ENCODE assay signal across 19 cellular contexts in genomic region chr9:85534340-85534739, GRCh38.
DNase-seq lines count a peak whose midpoint lies in the region; ATAC-seq and TF ChIP-seq lines count a peak whose summit lies in the region.
"Had no signal": no experiment of that assay in that cellular context is flagged by ENCODE, and none has a peak within 500 bp of the region (broad histone marks: within the 10 kb centered on the region; RNA-seq: fewer than 3 reads in every experiment).

No MANE protein-coding gene starts in this region.

- peak; percentile 38 for ATAC-seq in Right ventricle myocardium superior (ENCODE audit: poor library complexity)
- peak; percentile 57 for ATAC-seq in naive thymus-derived CD4-positive, alpha-beta T cell

- no peak overlapping the region for H3K4me3 ChIP-seq in naive thymus-derived CD4-positive, alpha-beta T cell (ENCODE audit: low read length)
- no peak overlapping the region for H3K4me3 ChIP-seq in BE2C (ENCODE audit: low read depth, low read length)
- H3K4me3 ChIP-seq: GM23248, SK-N-MC had no signal

- POLR2A ChIA-PET in naive thymus-derived CD4-positive, alpha-beta T cell (lab: Charles Lee): no interaction called here

- no peak for TF ChIP-seq CTCF in BE2C (IDR thresholded peaks at IDR 0.05; ENCODE audit: low read depth, low read length)

- H3K36me3 Mint-ChIP-seq in naive thymus-derived CD4-positive, alpha-beta T cell: peaks cover 0 to 5% (median 0%) of the 10 kb centered on the region in 5 donors
- H3K36me3 Mint-ChIP-seq: CD4-positive, CD25-positive, alpha-beta regulatory T cell had no signal

- H3K4me1 ChIP-seq in naive thymus-derived CD4-positive, alpha-beta T cell (ENCODE audit: control insufficient read depth in 2 of 2, insufficient read depth in 2 of 2, low read length in 2 of 2): no peaks in the 10 kb centered on the region
- H3K4me1 ChIP-seq in BE2C: no peaks in the 10 kb centered on the region

- H3K27me3 ChIP-seq in naive thymus-derived CD4-positive, alpha-beta T cell (ENCODE audit: control insufficient read depth in 2 of 2, insufficient read depth in 2 of 2, low read length in 2 of 2): no peaks in the 10 kb centered on the region
- H3K27me3 ChIP-seq in BE2C: no peaks in the 10 kb centered on the region

- H3K4me1 Mint-ChIP-seq in naive thymus-derived CD4-positive, alpha-beta T cell: no peaks in the 10 kb centered on the region
- H3K4me1 Mint-ChIP-seq: CD4-positive, CD25-positive, alpha-beta regulatory T cell had no signal

- intact Hi-C loops in Right ventricle myocardium superior (cut with DNase I): no loop called here
- intact Hi-C loops in naive thymus-derived CD4-positive, alpha-beta T cell (cut with micrococcal nuclease): no loop called here

- no peaks in the 10 kb centered on the region for H3K36me3 ChIP-seq in naive thymus-derived CD4-positive, alpha-beta T cell (ENCODE audit: control insufficient read depth in 2 of 3, insufficient read depth in 3 of 3, low read length in 3 of 3)
- H3K36me3 ChIP-seq in BE2C: no peaks in the 10 kb centered on the region

- DNase-seq in NOMO-1 (lab: John Stamatoyannopoulos, UW; ENCODE audit: unreplicated experiment in 2 of 2) (peak; percentile 1), NOMO-1 treated with dmso at 0.1 percent for 144 hours (lab: John Stamatoyannopoulos, UW; ENCODE audit: unreplicated experiment) (no peak), Kasumi-1 (lab: John Stamatoyannopoulos, UW) (peak; percentile 15 to 38), Right ventricle myocardium superior (no peak), BE2C (no peak), DMS 273 treated with DMSO at 0.1 percent for 48 hours (lab: John Stamatoyannopoulos, UW) (no peak), NCI-H2029 (lab: John Stamatoyannopoulos, UW) (no peak)
- DNase-seq in naive thymus-derived CD4-positive, alpha-beta T cell: no peak
- DNase-seq: 8988T; CD4-positive, CD25-positive, alpha-beta regulatory T cell; DMS79 treated with DMSO at 0.1 percent for 48 hours; GM23248; NCI-H1105 treated with DMSO at 0.1 percent for 48 hours; NCI-H1930; NCI-H2171 treated with DMSO at 0.1 percent for 48 hours; NCI-H510A; OCI-M1 had no signal

- no peak overlapping the region for H3K4me3 Mint-ChIP-seq in naive thymus-derived CD4-positive, alpha-beta T cell
- H3K4me3 Mint-ChIP-seq: CD4-positive, CD25-positive, alpha-beta regulatory T cell had no signal

- no peaks in the 10 kb centered on the region for H3K9me3 ChIP-seq in naive thymus-derived CD4-positive, alpha-beta T cell (ENCODE audit: control insufficient read depth in 2 of 3, low read length in 3 of 3)
- no peaks in the 10 kb centered on the region for H3K9me3 ChIP-seq in BE2C

- no peak overlapping the region for H3K27ac ChIP-seq in naive thymus-derived CD4-positive, alpha-beta T cell (ENCODE audit: low read depth, low read length)
- H3K27ac ChIP-seq: GM23248, RWPE1, SK-N-MC had no signal

- peaks cover 0 to under 1% (median 0%) of the 10 kb centered on the region in 11 donors for H3K9me3 Mint-ChIP-seq in naive thymus-derived CD4-positive, alpha-beta T cell
- H3K9me3 Mint-ChIP-seq: CD4-positive, CD25-positive, alpha-beta regulatory T cell had no signal

- H3K27me3 Mint-ChIP-seq in naive thymus-derived CD4-positive, alpha-beta T cell: peaks cover 0 to under 1% (median 0%) of the 10 kb centered on the region in 5 donors
- H3K27me3 Mint-ChIP-seq: CD4-positive, CD25-positive, alpha-beta regulatory T cell had no signal

- CTCF ChIA-PET in naive thymus-derived CD4-positive, alpha-beta T cell (lab: Charles Lee): no interaction called here

- no peak overlapping the region for H3K27ac Mint-ChIP-seq in naive thymus-derived CD4-positive, alpha-beta T cell
- H3K27ac Mint-ChIP-seq: CD4-positive, CD25-positive, alpha-beta regulatory T cell had no signal

Comparison
In these comparisons a context has a peak if more than half of its experiments do, and no peak if none do; other contexts are left out.
1. DNase-seq: peak in NOMO-1 (2 of 2) and Kasumi-1 (2 of 2); none in NOMO-1 treated with dmso at 0.1 percent for 144 hours (single experiment), Right ventricle myocardium superior (single experiment), naive thymus-derived CD4-positive, alpha-beta T cell (0 of 9), BE2C (single experiment), DMS 273 treated with DMSO at 0.1 percent for 48 hours (single experiment) and NCI-H2029 (single experiment).